23 cellular contexts compared by ENCODE assay signal in genomic region chr7:25407053-25407452, GRCh38.
"Had no signal": no experiment of that assay in that cellular context is flagged by ENCODE, and none has a peak within 500 bp of the region (broad histone marks: within the 10 kb centered on the region; RNA-seq: fewer than 3 reads in every experiment).

No MANE protein-coding gene starts in this region.

- H3K4me3 ChIP-seq: coronary artery, gastrocnemius medialis, heart left ventricle, hepatocyte, lung, pancreas, skin epidermis, thoracic aorta, tibial nerve, upper lobe of left lung had no signal

- H3K27me3 ChIP-seq: gastrocnemius medialis, hepatocyte, pancreas, tibial nerve, upper lobe of left lung had no signal

- H3K4me3 Mint-ChIP-seq: effector memory CD8-positive, alpha-beta T cell; memory B cell; natural killer cell; stimulated activated naive B cell treated with anti-CD40 and anti-IgM and Interleukin-4, amounts not matched to agents 10 μg/mL and 1 μg/mL and 100 μg/mL, for 72 hours had no signal

- H3K9me3 ChIP-seq: gastrocnemius medialis, heart left ventricle, neutrophil, pancreas, thoracic aorta, tibial nerve, upper lobe of left lung had no signal

- DNase-seq: dermis blood vessel endothelial cell; effector memory CD8-positive, alpha-beta T cell; foreskin fibroblast; gastrocnemius medialis; heart left ventricle; kidney; natural killer cell; pancreas; retina; stimulated activated CD4-positive, alpha-beta T cell treated with anti-CD3 and anti-CD28 coated beads, Interleukin-15, amount 100 ng/mL, for 24 hours; stimulated activated CD4-positive, alpha-beta T cell treated with anti-CD3 and anti-CD28 coated beads, Interleukin-2, amount 100 ng/mL, for 48 hours; stimulated activated naive B cell treated with anti-CD40 and anti-IgM and Interleukin-4, amounts not matched to agents 10 μg/mL and 1 μg/mL and 100 μg/mL, for 72 hours; substantia nigra; upper lobe of left lung had no signal

- H3K27ac Mint-ChIP-seq: effector memory CD8-positive, alpha-beta T cell; memory B cell; natural killer cell; stimulated activated naive B cell treated with anti-CD40 and anti-IgM and Interleukin-4, amounts not matched to agents 10 μg/mL and 1 μg/mL and 100 μg/mL, for 72 hours had no signal

- H3K4me1 ChIP-seq: gastrocnemius medialis, heart left ventricle, pancreas, upper lobe of left lung had no signal

- ATAC-seq: effector memory CD8-positive, alpha-beta T cell; gastrocnemius medialis; heart left ventricle; left lobe of liver; natural killer cell; pancreas; stimulated activated naive B cell treated with anti-CD40 and anti-IgM and Interleukin-4, amounts not matched to agents 10 μg/mL and 1 μg/mL and 100 μg/mL, for 72 hours had no signal

- H3K36me3 Mint-ChIP-seq: memory B cell; natural killer cell; stimulated activated naive B cell treated with anti-CD40 and anti-IgM and Interleukin-4, amounts not matched to agents 10 μg/mL and 1 μg/mL and 100 μg/mL, for 72 hours had no signal

- H3K4me1 Mint-ChIP-seq: memory B cell, natural killer cell had no signal

- H3K27ac ChIP-seq: coronary artery, gastrocnemius medialis, heart left ventricle, hepatocyte, neutrophil, pancreas, skin epidermis, thoracic aorta, upper lobe of left lung had no signal

- H3K36me3 ChIP-seq: gastrocnemius medialis, heart left ventricle, neutrophil, pancreas, thoracic aorta, tibial nerve, upper lobe of left lung had no signal

- H3K9me3 Mint-ChIP-seq: memory B cell; natural killer cell; stimulated activated naive B cell treated with anti-CD40 and anti-IgM and Interleukin-4, amounts not matched to agents 10 μg/mL and 1 μg/mL and 100 μg/mL, for 72 hours had no signal
